In genomic region chr1:226407497-226408284, GRCh38 we compare ENCODE assay signal across 8 cellular contexts. TPM values are rescaled to one million over a fixed set of nuclear protein-coding genes. Genes with fewer than 3 reads are reported as not detected.
A peak's percentile ranks its signal among the peaks of the same experiment; 100 is the strongest.
DNase-seq lines count a peak whose midpoint lies in the region; ATAC-seq and FAIRE-seq lines count a peak whose summit lies in the region.

TSS of gene PARP1 (minus strand) at chr1:226408093. CDS start at chr1:226407929, 164 bp downstream.

- peak within 1 kb of the TSS; percentile 27 to 93 (median 87); a peak in 21 of 22 replicates for H3K27ac ChIP-seq in BLaER1 treated with 17β-estradiol and CSF1 and Interleukin-3, amounts not matched to agents 10 nM and 100 nM
- H3K27ac ChIP-seq in cingulate gyrus (ENCODE audit: low read depth, low read length) = peak within 1 kb of the TSS; percentile 69

- peaks cover 25 to 45% (median 33%) of the 10 kb centered on the region in 11 experiments for H4K20me1 ChIP-seq in BLaER1 treated with 17β-estradiol and CSF1 and Interleukin-3, amounts not matched to agents 10 nM and 100 nM

- H3K36me3 ChIP-seq in BLaER1 treated with 17β-estradiol and CSF1 and Interleukin-3, amounts not matched to agents 10 nM and 100 nM = peaks cover 0 to 4% (median 3%) of the 10 kb centered on the region in 11 experiments; a peak in 11 of 22 replicates

- intact Hi-C loops in left colon (cut with DNase I, micrococcal nuclease) = no loop called here

- peak within 1 kb of the TSS; percentile 72 to 88 (median 78) for H3K4me3 ChIP-seq in BLaER1 treated with 17β-estradiol and CSF1 and Interleukin-3, amounts not matched to agents 10 nM and 100 nM

- H3K9me3 ChIP-seq in BLaER1 treated with 17β-estradiol and CSF1 and Interleukin-3, amounts not matched to agents 10 nM and 100 nM (replicated peaks in 1 of 11) = no peaks in the 10 kb centered on the region

- H3K4me2 ChIP-seq in BLaER1 treated with 17β-estradiol and CSF1 and Interleukin-3, amounts not matched to agents 10 nM and 100 nM = peak within 1 kb of the TSS; percentile 92 to 99 (median 97)

- H3K27me3 ChIP-seq in BLaER1 treated with 17β-estradiol and CSF1 and Interleukin-3, amounts not matched to agents 10 nM and 100 nM = no peaks in the 10 kb centered on the region

- peaks cover 40 to 48% (median 43%) of the 10 kb centered on the region in 10 experiments for H3K4me1 ChIP-seq in BLaER1 treated with 17β-estradiol and CSF1 and Interleukin-3, amounts not matched to agents 10 nM and 100 nM

- DNase-seq in GM19239 (ENCODE audit: insufficient read length, low spot score) (peak; percentile 81), NCI-H524 treated with DMSO at 0.1 percent for 48 hours (lab: John Stamatoyannopoulos, UW) (peak; percentile 29), left colon (peak; percentile 88 to 90)
- peak; percentile 80 to 87 for DNase-seq in activated CD4-positive, alpha-beta T cell treated with anti-CD3 and anti-CD28 coated beads for 4 hours
- DNase-seq in stimulated activated CD4-positive, alpha-beta T cell treated with anti-CD3 and anti-CD28 coated beads, Interleukin-1b, Interleukin-23, amount 100 ng/mL, for 48 hours = peak; percentile 90

- ATAC-seq in HG03442 (IDR thresholded peaks at IDR 0.05; ENCODE audit: unreplicated experiment) (peak; percentile 77), left colon (peak; percentile 90)

- peak; percentile 66 for FAIRE-seq in GM19239 (lab: Jason Lieb, UNC)

- H3K9ac ChIP-seq in BLaER1 treated with 17β-estradiol and CSF1 and Interleukin-3, amounts not matched to agents 10 nM and 100 nM = peak within 1 kb of the TSS; percentile 78 to 91 (median 88)

RNA-seq across cellular contexts. Expression of gene PARP1, which starts in this region (rescaled TPM):
- total RNA-seq in left colon = 10 to 100 TPM; 44.8 to 48.9 TPM

Comparison
In these comparisons a context has a peak if more than half of its experiments do, and no peak if none do; other contexts are left out.
1. Peak in every context shown above with its lines: DNase-seq, ATAC-seq, H3K4me3 ChIP-seq and H3K27ac ChIP-seq.
2. DNase-seq: peak in every context shown above with its lines; median percentile 90 in stimulated activated CD4-positive, alpha-beta T cell treated with anti-CD3 and anti-CD28 coated beads, Interleukin-1b, Interleukin-23, amount 100 ng/mL, for 48 hours; 89 in left colon; 84 in activated CD4-positive, alpha-beta T cell treated with anti-CD3 and anti-CD28 coated beads for 4 hours; 81 in GM19239; 29 in NCI-H524 treated with DMSO at 0.1 percent for 48 hours.